In genomic region chr1:228073870-228074545, GRCh38 we compare ENCODE assay signal across 12 cellular contexts. TPM values are rescaled to one million over a fixed set of nuclear protein-coding genes. Genes with fewer than 3 reads are reported as not detected.
DNase-seq lines count a peak whose midpoint lies in the region; ATAC-seq, FAIRE-seq and TF ChIP-seq lines count a peak whose summit lies in the region.
"Had no signal": no experiment of that assay in that cellular context is flagged by ENCODE, and none has a peak within 500 bp of the region (broad histone marks: within the 10 kb centered on the region; RNA-seq: fewer than 3 reads in every experiment).

No MANE protein-coding gene starts in this region.

- TF ChIP-seq CTCF in Calu3 (IDR thresholded peaks at IDR 0.05; ENCODE audit: unreplicated experiment): no peak
- TF ChIP-seq CTCF in HepG2 (CRISPR knock-in tag; IDR thresholded peaks at IDR 0.05): peak; percentile 55

- no peak overlapping the region for H3K27ac ChIP-seq in HepG2 (ENCODE audit: extremely low read length, insufficient read depth, low read length)
- H3K27ac ChIP-seq: body of pancreas, parathyroid adenoma had no signal

- no peak for TF ChIP-seq POLR2A in HepG2 (IDR thresholded peaks at IDR 0.05; ENCODE audit: insufficient read depth in 1 of 2, low read depth in 2 of 2, low read length in 2 of 2)

- H3K27me3 ChIP-seq in HepG2 (ENCODE audit: control insufficient read depth in 1 of 2, insufficient read depth in 2 of 2, low read length in 2 of 2): peaks cover 9 to 23% of the 10 kb centered on the region in 2 experiments; a peak in 3 of 5 replicates
- H3K27me3 ChIP-seq: body of pancreas had no signal

- H2AFZ ChIP-seq in HepG2 (ENCODE audit: low read length): no peak overlapping the region
- H2AFZ ChIP-seq: parathyroid adenoma had no signal

- TF ChIP-seq RAD21 in HepG2 (CRISPR knock-in tag; IDR thresholded peaks at IDR 0.05): 0 out of 2 replicates have a peak, but pooled peaks have one; percentile 23

- BruUV-seq in Calu3 (replicated peaks; lab: Mats Ljungman, UMichigan) (no TSS peak), HepG2 (replicated peaks; lab: Mats Ljungman, UMichigan) (no TSS peak)

- ATAC-seq in SK-N-SH treated with all-trans-retinoic acid at 6 μM for 48 hours: peak; percentile 24
- peak; percentile 59 for ATAC-seq in HepG2
- ATAC-seq in GM18858 (IDR thresholded peaks at IDR 0.05; ENCODE audit: unreplicated experiment): no peak
- ATAC-seq: body of pancreas had no signal

- no peaks in the 10 kb centered on the region for H3K79me2 ChIP-seq in HepG2 (ENCODE audit: insufficient read depth, low read length)
- H3K79me2 ChIP-seq: parathyroid adenoma had no signal

- H3K9me3 ChIP-seq in HepG2 (ENCODE audit: low read length): no peaks in the 10 kb centered on the region
- H3K9me3 ChIP-seq: body of pancreas had no signal

- no peak for TF ChIP-seq EP300 in HepG2 (IDR thresholded peaks at IDR 0.05; ENCODE audit: low read depth in 2 of 2, low read length in 2 of 2)
- no peak for TF ChIP-seq EP300 in HepG2 (CRISPR knock-in tag; IDR thresholded peaks at IDR 0.05; ENCODE audit: borderline replicate concordance)

- peaks cover 19% of the 10 kb centered on the region for H3K36me3 Mint-ChIP-seq in Calu3 (ENCODE audit: insufficient read depth, unreplicated experiment)

- no peaks in the 10 kb centered on the region for H3K9me3 Mint-ChIP-seq in Calu3 (ENCODE audit: low read depth, unreplicated experiment)
- H3K9me3 Mint-ChIP-seq: activated B cell treated with CpG ODN at 0.5 μM for 24 hours had no signal

- CTCF ChIA-PET in Calu3 (lab: Charles Lee) (interaction anchor here (0.9 to 1.1 kb wide), 4 partner anchors 8 to 75 kb away, joined by 3 to 7 read pairs (median 5); no protein-coding TSS in a partner anchor), HepG2 (lab: Yijun Ruan, JAX; ENCODE audit: low intra/inter-chr PET ratio, low total read pairs) (no interaction called here)

- no peaks in the 10 kb centered on the region; the same call in 1 of the 2 replicates for H4K20me1 ChIP-seq in HepG2 (ENCODE audit: insufficient read depth, low read length)

- 48% methylated on average over 6 of the region's 16 CpGs for WGBS in HepG2 (ENCODE audit: low lambda C conversion rate)

- intact Hi-C loops in Calu3 (cut with micrococcal nuclease; ENCODE audit: unreplicated experiment) (loop anchor here (5.0 kb wide), 1 partner anchor 77 kb away; no protein-coding TSS in a partner anchor), HepG2 (cut with micrococcal nuclease; ENCODE audit: unreplicated experiment) (loop anchor here (1.0 kb wide), 1 partner anchor 75 kb away; no protein-coding TSS in a partner anchor)

- H3K4me1 Mint-ChIP-seq in Calu3 (ENCODE audit: low read depth, unreplicated experiment): no peaks in the 10 kb centered on the region
- H3K4me1 Mint-ChIP-seq: activated B cell treated with CpG ODN at 0.5 μM for 24 hours had no signal

- H3K27me3 Mint-ChIP-seq in Calu3 (ENCODE audit: unreplicated experiment): peaks cover 89% of the 10 kb centered on the region
- H3K27me3 Mint-ChIP-seq: activated B cell treated with CpG ODN at 0.5 μM for 24 hours had no signal

- no peak overlapping the region for H3K9ac ChIP-seq in HepG2 (ENCODE audit: insufficient read depth, low read depth, low read length)
- H3K9ac ChIP-seq: parathyroid adenoma had no signal

- POLR2A ChIA-PET in HepG2 (lab: Yijun Ruan, JAX): interaction anchor here (1.0 kb wide), 1 partner anchor 8 kb away, joined by 3 read pairs; the partner anchor contains the start of gene ARF1

- no peak overlapping the region for H3K4me3 Mint-ChIP-seq in Calu3 (ENCODE audit: low read depth, unreplicated experiment)
- H3K4me3 Mint-ChIP-seq: activated B cell treated with CpG ODN at 0.5 μM for 24 hours had no signal

- DNase-seq in Calu3 (peak; percentile 57), HT-29 (ENCODE audit: low spot score) (peak; percentile 28), HepG2 (ENCODE audit: low spot score) (no peak), EL (no peak), NCI-H446 (lab: John Stamatoyannopoulos, UW) (no peak)
- DNase-seq in activated CD4-positive, alpha-beta T cell treated with anti-CD3 and anti-CD28 coated beads, Interleukin-2, amount 50 U/mL, for 1 hour: no peak
- DNase-seq: activated B cell treated with CpG ODN at 0.5 μM for 24 hours, body of pancreas, NCI-H2171 had no signal

- H3K4me1 ChIP-seq in HepG2 (ENCODE audit: insufficient read depth, low read length): no peaks in the 10 kb centered on the region
- H3K4me1 ChIP-seq: body of pancreas, parathyroid adenoma had no signal

- in situ Hi-C loops in HepG2 (cut with HindIII; ENCODE audit: extremely low pct_ligation_motif_present, low pct_unique_long_range_greater_than_20kb): no loop called here

- no peak overlapping the region for H3K4me3 ChIP-seq in HepG2 (replicated peaks in 1 of 3; ENCODE audit: insufficient read depth in 1 of 3, low read depth in 2 of 3, low read length in 3 of 3)
- H3K4me3 ChIP-seq: body of pancreas had no signal

- no peak overlapping the region for H3K4me2 ChIP-seq in HepG2 (ENCODE audit: low read depth, low read length)

- no peak overlapping the region for H3K27ac Mint-ChIP-seq in Calu3 (ENCODE audit: unreplicated experiment)
- H3K27ac Mint-ChIP-seq: activated B cell treated with CpG ODN at 0.5 μM for 24 hours had no signal

- H3K36me3 ChIP-seq in HepG2 (replicated peaks in 1 of 2; ENCODE audit: control insufficient read depth in 1 of 2, insufficient read depth in 2 of 2, low read length in 2 of 2): no peaks in the 10 kb centered on the region

- FAIRE-seq in HepG2 (lab: Jason Lieb, UNC): no peak

RNA-seq across cellular contexts. Expression of gene ARF1, which starts 8.5 kb away (rescaled TPM):
- 510 and 512 TPM in 2 replicates for total RNA-seq in Calu3 (2022)
- total RNA-seq in HT-29 (2014; rRNA removed; shearing (Covaris generic)): 387 and 400 TPM in 2 replicates
- 186 and 210 TPM in 2 replicates for total RNA-seq in HepG2 (2016; rRNA removed; fragmentation: Illumina TruSeq; extraction: Trizol)
- total RNA-seq in HepG2 (2016; cell fraction: cytosol; rRNA removed; fragmentation: Illumina TruSeq; extraction: Trizol; ENCODE audit: low read depth): 81.7 and 86.1 TPM in 2 replicates
- total RNA-seq in HepG2 (2016; cell fraction: insoluble cytoplasmic fraction; rRNA removed; fragmentation: Illumina TruSeq; extraction: Trizol): 189 and 192 TPM in 2 replicates
- total RNA-seq in HepG2 (2016; cell fraction: membrane; rRNA removed; fragmentation: Illumina TruSeq; extraction: Trizol): 147 and 149 TPM in 2 replicates
- 107 and 112 TPM in 2 replicates for total RNA-seq in HepG2 (2016; cell fraction: nucleus; rRNA removed; fragmentation: Illumina TruSeq; extraction: Trizol)
- polyA plus RNA-seq in HepG2 (2011; rRNA removed): 327 and 337 TPM in 2 replicates
- polyA plus RNA-seq in HepG2 (2011; cell fraction: cytosol; rRNA removed): 324 and 458 TPM in 2 replicates
- polyA plus RNA-seq in HepG2 (2011; cell fraction: nucleus; rRNA removed): 231 and 250 TPM in 2 replicates
- polyA plus RNA-seq in HepG2 (2012): 231 and 263 TPM in 2 replicates
- 82.3 and 83.9 TPM in 2 replicates for polyA plus RNA-seq in HepG2 (2016; cell fraction: cytosol; fragmentation: Illumina TruSeq; extraction: Trizol; ENCODE audit: low read depth)
- 300 and 336 TPM in 2 replicates for polyA plus RNA-seq in HepG2 (2016; cell fraction: insoluble cytoplasmic fraction; fragmentation: Illumina TruSeq; extraction: Trizol; ENCODE audit: low read depth)
- polyA plus RNA-seq in HepG2 (2016; cell fraction: membrane; fragmentation: Illumina TruSeq; extraction: Trizol; ENCODE audit: low read depth): 127 and 132 TPM in 2 replicates
- 254 and 261 TPM in 2 replicates for polyA plus RNA-seq in HepG2 (2016; cell fraction: nucleus; fragmentation: Illumina TruSeq; extraction: Trizol; ENCODE audit: insufficient read depth, low read depth)
- 586 and 708 TPM in 2 replicates for polyA minus RNA-seq in HepG2 (2011; rRNA and poly(A)+ RNA removed; ENCODE audit: low replicate concordance)
- 237 and 248 TPM in 2 replicates for polyA minus RNA-seq in HepG2 (2011; cell fraction: cytosol; rRNA and poly(A)+ RNA removed)
- 85.8 and 86.9 TPM in 2 replicates for polyA minus RNA-seq in HepG2 (2011; cell fraction: nucleus; rRNA and poly(A)+ RNA removed)

RNA-seq across cellular contexts. Expression of gene C1orf35, which starts 29.1 kb away (rescaled TPM):
- 38.1 and 39.3 TPM in 2 replicates for total RNA-seq in Calu3 (2022)
- total RNA-seq in HT-29 (2014; rRNA removed; shearing (Covaris generic)): 30.3 and 38.4 TPM in 2 replicates
- total RNA-seq in HepG2 (2016; rRNA removed; fragmentation: Illumina TruSeq; extraction: Trizol): 14.2 and 19.3 TPM in 2 replicates
- 3.6 and 3.9 TPM in 2 replicates for total RNA-seq in HepG2 (2016; cell fraction: cytosol; rRNA removed; fragmentation: Illumina TruSeq; extraction: Trizol; ENCODE audit: low read depth)
- 12.7 and 19.3 TPM in 2 replicates for total RNA-seq in HepG2 (2016; cell fraction: insoluble cytoplasmic fraction; rRNA removed; fragmentation: Illumina TruSeq; extraction: Trizol)
- total RNA-seq in HepG2 (2016; cell fraction: membrane; rRNA removed; fragmentation: Illumina TruSeq; extraction: Trizol): 5.2 and 7.7 TPM in 2 replicates
- 10.2 and 14.8 TPM in 2 replicates for total RNA-seq in HepG2 (2016; cell fraction: nucleus; rRNA removed; fragmentation: Illumina TruSeq; extraction: Trizol)
- 8.1 and 8.8 TPM in 2 replicates for polyA plus RNA-seq in HepG2 (2011; rRNA removed)
- polyA plus RNA-seq in HepG2 (2011; cell fraction: cytosol; rRNA removed): 5.5 and 9.0 TPM in 2 replicates
- 34.5 and 36.2 TPM in 2 replicates for polyA plus RNA-seq in HepG2 (2011; cell fraction: nucleus; rRNA removed)
- 6.8 and 7.0 TPM in 2 replicates for polyA plus RNA-seq in HepG2 (2012)
- polyA plus RNA-seq in HepG2 (2016; cell fraction: cytosol; fragmentation: Illumina TruSeq; extraction: Trizol; ENCODE audit: low read depth): 2.9 and 3.3 TPM in 2 replicates
- polyA plus RNA-seq in HepG2 (2016; cell fraction: insoluble cytoplasmic fraction; fragmentation: Illumina TruSeq; extraction: Trizol; ENCODE audit: low read depth): 14.4 and 15.4 TPM in 2 replicates
- 4.2 TPM in 2 replicates for polyA plus RNA-seq in HepG2 (2016; cell fraction: membrane; fragmentation: Illumina TruSeq; extraction: Trizol; ENCODE audit: low read depth)
- 35.0 and 36.9 TPM in 2 replicates for polyA plus RNA-seq in HepG2 (2016; cell fraction: nucleus; fragmentation: Illumina TruSeq; extraction: Trizol; ENCODE audit: insufficient read depth, low read depth)
- polyA minus RNA-seq in HepG2 (2011; rRNA and poly(A)+ RNA removed; ENCODE audit: low replicate concordance): 3.9 and 4.2 TPM in 2 replicates
- 1.2 and 2.6 TPM in 2 replicates for polyA minus RNA-seq in HepG2 (2011; cell fraction: cytosol; rRNA and poly(A)+ RNA removed)
- polyA minus RNA-seq in HepG2 (2011; cell fraction: nucleus; rRNA and poly(A)+ RNA removed): 2.7 and 3.4 TPM in 2 replicates

RNA-seq across cellular contexts. Expression of gene MRPL55, which starts 35.1 kb away (rescaled TPM):
- total RNA-seq in Calu3 (2022) (69.1 and 72.3 TPM in 2 replicates), HepG2 (2016; rRNA removed; fragmentation: Illumina TruSeq; extraction: Trizol) (92.9 and 97.9 TPM in 2 replicates)
- 158 and 201 TPM in 2 replicates for total RNA-seq in HT-29 (2014; rRNA removed; shearing (Covaris generic))
- total RNA-seq in HepG2 (2016; cell fraction: cytosol; rRNA removed; fragmentation: Illumina TruSeq; extraction: Trizol; ENCODE audit: low read depth): 49.0 and 60.3 TPM in 2 replicates
- total RNA-seq in HepG2 (2016; cell fraction: insoluble cytoplasmic fraction; rRNA removed; fragmentation: Illumina TruSeq; extraction: Trizol): 86.6 and 104 TPM in 2 replicates
- total RNA-seq in HepG2 (2016; cell fraction: membrane; rRNA removed; fragmentation: Illumina TruSeq; extraction: Trizol): 54.0 and 72.4 TPM in 2 replicates
- total RNA-seq in HepG2 (2016; cell fraction: nucleus; rRNA removed; fragmentation: Illumina TruSeq; extraction: Trizol): 52.4 and 56.0 TPM in 2 replicates
- 58.6 and 74.8 TPM in 2 replicates for polyA plus RNA-seq in HepG2 (2011; rRNA removed)
- 43.3 and 107 TPM in 2 replicates for polyA plus RNA-seq in HepG2 (2011; cell fraction: cytosol; rRNA removed)
- polyA plus RNA-seq in HepG2 (2011; cell fraction: nucleus; rRNA removed): 195 and 229 TPM in 2 replicates
- polyA plus RNA-seq in HepG2 (2012): 31.6 and 40.6 TPM in 2 replicates
- 37.6 and 50.2 TPM in 2 replicates for polyA plus RNA-seq in HepG2 (2016; cell fraction: cytosol; fragmentation: Illumina TruSeq; extraction: Trizol; ENCODE audit: low read depth)
- 96.5 and 99.2 TPM in 2 replicates for polyA plus RNA-seq in HepG2 (2016; cell fraction: insoluble cytoplasmic fraction; fragmentation: Illumina TruSeq; extraction: Trizol; ENCODE audit: low read depth)
- 41.3 and 57.8 TPM in 2 replicates for polyA plus RNA-seq in HepG2 (2016; cell fraction: membrane; fragmentation: Illumina TruSeq; extraction: Trizol; ENCODE audit: low read depth)
- 81.1 and 106 TPM in 2 replicates for polyA plus RNA-seq in HepG2 (2016; cell fraction: nucleus; fragmentation: Illumina TruSeq; extraction: Trizol; ENCODE audit: insufficient read depth, low read depth)
- polyA minus RNA-seq in HepG2 (2011; rRNA and poly(A)+ RNA removed; ENCODE audit: low replicate concordance): 52.6 and 85.2 TPM in 2 replicates
- 25.1 and 31.5 TPM in 2 replicates for polyA minus RNA-seq in HepG2 (2011; cell fraction: cytosol; rRNA and poly(A)+ RNA removed)
- polyA minus RNA-seq in HepG2 (2011; cell fraction: nucleus; rRNA and poly(A)+ RNA removed): 29.2 and 32.2 TPM in 2 replicates

Comparison
In these comparisons a context has a peak if more than half of its experiments do, and no peak if none do; other contexts are left out.
1. DNase-seq: peak in Calu3 (single experiment) and HT-29 (single experiment); none in HepG2 (single experiment), EL (single experiment), NCI-H446 (0 of 2) and activated CD4-positive, alpha-beta T cell treated with anti-CD3 and anti-CD28 coated beads, Interleukin-2, amount 50 U/mL, for 1 hour (single experiment).